11 cellular contexts compared by ENCODE assay signal in genomic region chr4:25320374-25321172, GRCh38. TPM values are rescaled to one million over a fixed set of nuclear protein-coding genes. Genes with fewer than 3 reads are reported as not detected.
A peak's percentile ranks its signal among the peaks of the same experiment; 100 is the strongest.
DNase-seq lines count a peak whose midpoint lies in the region; ATAC-seq and TF ChIP-seq lines count a peak whose summit lies in the region.
"Had no signal": no experiment of that assay in that cellular context is flagged by ENCODE, and none has a peak within 500 bp of the region (broad histone marks: within the 10 kb centered on the region; RNA-seq: fewer than 3 reads in every experiment).

No MANE protein-coding gene starts in this region.

- no peak for TF ChIP-seq CTCF in GM13976 (IDR thresholded peaks at IDR 0.05; ENCODE audit: borderline replicate concordance, control extremely low read depth, extremely low read depth, insufficient read depth, missing control alignments)

- DNase-seq in GM13976 (ENCODE audit: low spot score) (peak; percentile 50), OCI-M1 (lab: John Stamatoyannopoulos, UW) (peak; percentile 28), amygdala (lab: John Stamatoyannopoulos, UW) (no peak), ureter (ENCODE audit: low spot score) (no peak), amniotic stem cell (lab: John Stamatoyannopoulos, UW) (no peak)
- DNase-seq: MG63, naive B cell had no signal

- peak overlapping the region; percentile 11 for H3K27ac Mint-ChIP-seq in dendritic cell treated with granulocyte-macrophage colony-stimulating factor and Interleukin-4, amounts not matched to agents 40 ng/mL and 50 ng/mL, for 4 days

- H3K9me3 Mint-ChIP-seq in dendritic cell treated with granulocyte-macrophage colony-stimulating factor and Interleukin-4, amounts not matched to agents 40 ng/mL and 50 ng/mL, for 4 days: no peaks in the 10 kb centered on the region
- H3K9me3 Mint-ChIP-seq: naive B cell had no signal

- in situ Hi-C loops in GM13976 (cut with MboI; ENCODE audit: low sequenced_read_pairs, unreplicated experiment): no loop called here

- intact Hi-C loops in dendritic cell treated with granulocyte-macrophage colony-stimulating factor and Interleukin-4, amounts not matched to agents 40 ng/mL and 50 ng/mL, for 4 days (cut with micrococcal nuclease): no loop called here

- H3K4me3 Mint-ChIP-seq in dendritic cell treated with granulocyte-macrophage colony-stimulating factor and Interleukin-4, amounts not matched to agents 40 ng/mL and 50 ng/mL, for 4 days: no peak overlapping the region
- H3K4me3 Mint-ChIP-seq: naive B cell had no signal

- ATAC-seq in GM21619 (IDR thresholded peaks at IDR 0.05; ENCODE audit: unreplicated experiment): no peak

- H3K4me3 ChIP-seq in ACC112 (ENCODE audit: low read depth, low read length): peak overlapping the region; percentile 65
- H3K4me3 ChIP-seq: MG63 had no signal

- H3K36me3 ChIP-seq in ACC112 (ENCODE audit: insufficient read depth, low read length): peaks cover 16% of the 10 kb centered on the region; the same call in 1 of the 2 replicates
- H3K36me3 ChIP-seq: MG63 had no signal

- peaks cover 35% of the 10 kb centered on the region for H3K4me1 ChIP-seq in ACC112 (ENCODE audit: control insufficient read depth, insufficient read depth, low read length, unreplicated experiment)

- no peaks in the 10 kb centered on the region for H3K27me3 Mint-ChIP-seq in dendritic cell treated with granulocyte-macrophage colony-stimulating factor and Interleukin-4, amounts not matched to agents 40 ng/mL and 50 ng/mL, for 4 days
- H3K27me3 Mint-ChIP-seq: naive B cell had no signal

- H3K79me2 ChIP-seq in ACC112 (ENCODE audit: control insufficient read depth, insufficient read depth, low read length, unreplicated experiment): peaks cover 6% of the 10 kb centered on the region

- H3K4me1 Mint-ChIP-seq in dendritic cell treated with granulocyte-macrophage colony-stimulating factor and Interleukin-4, amounts not matched to agents 40 ng/mL and 50 ng/mL, for 4 days (ENCODE audit: low read depth): peaks cover 14% of the 10 kb centered on the region

- no peaks in the 10 kb centered on the region for H3K27me3 ChIP-seq in ACC112 (ENCODE audit: insufficient read depth, low read length)
- H3K27me3 ChIP-seq: MG63 had no signal

- H2AFZ ChIP-seq in ACC112 (ENCODE audit: low read length, unreplicated experiment): peak overlapping the region; percentile 25

- peaks cover 42% of the 10 kb centered on the region for H3K36me3 Mint-ChIP-seq in dendritic cell treated with granulocyte-macrophage colony-stimulating factor and Interleukin-4, amounts not matched to agents 40 ng/mL and 50 ng/mL, for 4 days (ENCODE audit: low read depth)

- peak overlapping the region; percentile 98 for H3K27ac ChIP-seq in ACC112 (ENCODE audit: low read depth, low read length)
- H3K27ac ChIP-seq: VCaP had no signal

RNA-seq across cellular contexts. Expression of gene ZCCHC4, which starts 8.0 kb away (rescaled TPM):
- 14.2 TPM for total RNA-seq in ureter

RNA-seq across cellular contexts. Expression of gene ANAPC4, which starts 56.5 kb away (rescaled TPM):
- 44.0 TPM for total RNA-seq in ureter

Comparison
In these comparisons a context has a peak if more than half of its experiments do, and no peak if none do; other contexts are left out.
1. DNase-seq: peak in GM13976 (single experiment) and OCI-M1 (single experiment); none in amygdala (0 of 56), ureter (single experiment) and amniotic stem cell (single experiment).